16 cellular contexts compared by ENCODE assay signal in the genomic region with DNA sequence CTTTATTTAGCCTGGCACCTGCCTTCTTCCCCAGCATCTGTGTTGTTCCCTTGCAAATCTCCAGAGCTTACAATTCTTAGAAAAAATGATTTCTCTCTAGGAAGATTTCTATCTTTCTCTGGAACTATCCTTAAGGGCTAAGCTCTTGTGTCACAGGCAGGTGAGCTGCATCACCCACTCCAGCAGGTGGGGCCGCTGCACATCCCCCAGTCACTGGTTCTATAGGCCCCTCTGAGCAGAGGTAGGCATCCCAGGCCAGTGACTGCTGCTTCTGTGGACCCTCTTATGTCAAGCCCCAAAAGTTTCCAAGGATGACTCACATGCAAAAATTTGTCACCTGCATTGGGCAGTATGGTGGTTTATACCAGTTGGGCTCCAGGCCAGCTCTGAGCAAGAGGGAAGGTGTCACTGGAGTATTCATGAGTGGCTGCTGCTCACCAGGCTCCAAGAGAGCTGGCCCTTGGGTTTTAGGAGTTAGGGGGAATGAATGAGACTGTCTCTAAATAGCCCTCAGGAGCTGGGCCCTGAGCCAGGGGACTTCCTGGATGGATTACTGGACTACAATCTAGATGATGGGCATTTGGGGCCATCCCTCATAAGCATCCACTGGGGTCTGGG.
A peak's percentile ranks its signal among the peaks of the same experiment; 100 is the strongest.
DNase-seq lines count a peak whose midpoint lies in the region; ATAC-seq, FAIRE-seq and TF ChIP-seq lines count a peak whose summit lies in the region.
"Had no signal": no experiment of that assay in that cellular context is flagged by ENCODE, and none has a peak within 500 bp of the region (broad histone marks: within the 10 kb centered on the region; RNA-seq: fewer than 3 reads in every experiment).

No MANE protein-coding gene starts in this region.

- DNase-seq in stimulated activated CD4-positive, alpha-beta T cell treated with anti-CD3 and anti-CD28 coated beads, Interleukin-4, amount 100 ng/mL, for 1 hour = peak; percentile 5
- DNase-seq in stimulated activated CD4-positive, alpha-beta T cell treated with anti-CD3 and anti-CD28 coated beads, Interleukin-15, amount 100 ng/mL, for 24 hours = no peak
- DNase-seq in PC-3 (peak; percentile 18), keratinocyte (ENCODE audit: low read depth, low spot score) (no peak), SIG-M5 treated with dmso at 0.1 percent for 504 hours (lab: John Stamatoyannopoulos, UW; ENCODE audit: unreplicated experiment) (no peak), RKO (ENCODE audit: low spot score) (no peak), natural killer cell (no peak)
- DNase-seq: activated naive CD4-positive, alpha-beta T cell treated with anti-CD3 and anti-CD28 coated beads, Interleukin-2, amount 50 U/mL, for 16 hours; Kasumi-1; NCI-H2081 treated with DMSO at 0.1 percent for 48 hours; NCI-H774; occipital lobe; SIG-M5; spleen; testis had no signal

- no TSS peak for BruUV-seq in PC-3 (replicated peaks; lab: Mats Ljungman, UMichigan)

- H3K4me3 Mint-ChIP-seq in natural killer cell = no peak overlapping the region
- H3K4me3 Mint-ChIP-seq: mesothelial cell of epicardium had no signal

- H3K27ac ChIP-seq in PC-3 (ENCODE audit: low read length) (no peak overlapping the region), keratinocyte (ENCODE audit: control insufficient read depth, insufficient read depth, low read length) (no peak overlapping the region)
- H3K27ac ChIP-seq: spleen, testis had no signal

- H3K9ac ChIP-seq in PC-3 (ENCODE audit: low read length) (no peak overlapping the region), keratinocyte (ENCODE audit: control insufficient read depth, extremely low read depth, insufficient read depth, low read length) (no peak overlapping the region)

- peaks cover 2 to 4% of the 10 kb centered on the region in 2 donors for H3K9me3 Mint-ChIP-seq in natural killer cell

- no peaks in the 10 kb centered on the region for H3K36me3 ChIP-seq in PC-3 (ENCODE audit: low read depth, low read length)
- no peaks in the 10 kb centered on the region for H3K36me3 ChIP-seq in keratinocyte (ENCODE audit: control insufficient read depth in 2 of 2, extremely low read depth in 1 of 2, insufficient read depth in 2 of 2, low read length in 2 of 2)
- H3K36me3 ChIP-seq: spleen had no signal

- no peaks in the 10 kb centered on the region for H3K27me3 ChIP-seq in PC-3 (ENCODE audit: low read length)
- H3K27me3 ChIP-seq in keratinocyte (ENCODE audit: control insufficient read depth, extremely low read depth, insufficient read depth, low read length) = no peaks in the 10 kb centered on the region
- H3K27me3 ChIP-seq: spleen, testis had no signal

- H3F3A ChIP-seq in PC-3 (ENCODE audit: low read length, unreplicated experiment) = no peaks in the 10 kb centered on the region

- H3K27me3 Mint-ChIP-seq in natural killer cell (ENCODE audit: low read depth in 2 of 2) = peaks cover 13 to 60% of the 10 kb centered on the region in 2 donors

- H3K4me1 ChIP-seq in PC-3 (ENCODE audit: insufficient read depth, low read length) (no peaks in the 10 kb centered on the region), keratinocyte (ENCODE audit: control insufficient read depth, extremely low read depth, insufficient read depth, low read length) (no peaks in the 10 kb centered on the region)
- H3K4me1 ChIP-seq: spleen, testis had no signal

- POLR2A ChIA-PET in PC-3 (lab: Charles Lee; ENCODE audit: unreplicated experiment) = no interaction called here

- H3K9me1 ChIP-seq in keratinocyte (ENCODE audit: control insufficient read depth, extremely low read depth, insufficient read depth, low read length) = no peaks in the 10 kb centered on the region

- dilution Hi-C loops in keratinocyte (cut with MboI; ENCODE audit: extremely low pct_ligation_motif_present, low sequenced_read_pairs) = no loop called here

- intact Hi-C loops in PC-3 (cut with micrococcal nuclease) = no loop called here
- intact Hi-C loops in natural killer cell (cut with micrococcal nuclease) = no loop called here

- H3K36me3 Mint-ChIP-seq in natural killer cell = peaks cover 10% of the 10 kb centered on the region
- H3K36me3 Mint-ChIP-seq: mesothelial cell of epicardium had no signal

- peak; percentile 18; the same call in 1 of the 2 replicates for ATAC-seq in PC-3
- ATAC-seq in natural killer cell = no peak

- H3K4me3 ChIP-seq in PC-3 (ENCODE audit: low read length) (no peak overlapping the region), keratinocyte (ENCODE audit: control insufficient read depth in 2 of 3, extremely low read depth in 1 of 3, insufficient read depth in 2 of 3, low read depth in 1 of 3, low read length in 3 of 3) (no peak overlapping the region)
- H3K4me3 ChIP-seq: spleen, testis had no signal

- FAIRE-seq in keratinocyte (lab: Jason Lieb, UNC) = no peak

- H2AFZ ChIP-seq in PC-3 (ENCODE audit: low read length) (no peak overlapping the region), keratinocyte (ENCODE audit: control insufficient read depth, low read length) (no peak overlapping the region)

- H3K9me3 ChIP-seq in PC-3 (ENCODE audit: low read length) (no peaks in the 10 kb centered on the region), keratinocyte (ENCODE audit: control insufficient read depth, low read depth, low read length) (no peaks in the 10 kb centered on the region)
- H3K9me3 ChIP-seq: testis had no signal

- no peak overlapping the region for H3K27ac Mint-ChIP-seq in natural killer cell
- H3K27ac Mint-ChIP-seq: mesothelial cell of epicardium had no signal

- no peaks in the 10 kb centered on the region for H4K20me1 ChIP-seq in PC-3 (ENCODE audit: low read length)
- no peaks in the 10 kb centered on the region for H4K20me1 ChIP-seq in keratinocyte (ENCODE audit: control insufficient read depth, extremely low read depth, insufficient read depth, low read length)

- peaks cover 20 to 30% of the 10 kb centered on the region in 2 donors for H3K4me1 Mint-ChIP-seq in natural killer cell
- H3K4me1 Mint-ChIP-seq: mesothelial cell of epicardium had no signal

- H3K4me2 ChIP-seq in PC-3 (ENCODE audit: low read length) (no peak overlapping the region), keratinocyte (ENCODE audit: control insufficient read depth, extremely low read depth, insufficient read depth, low read depth, low read length) (no peak overlapping the region)

- no peaks in the 10 kb centered on the region for H3K9me2 ChIP-seq in PC-3 (replicated peaks; ENCODE audit: low read length)

- CTCF ChIA-PET in PC-3 (lab: Charles Lee) = interaction anchor here (0.6 kb wide), 1 partner anchor 216 kb away, joined by 4 read pairs; no protein-coding TSS in a partner anchor

- peak; percentile 60 for TF ChIP-seq CTCF in PC-3 (conservative IDR thresholded peaks at IDR 0.05; ENCODE audit: low read depth, low read length)
- TF ChIP-seq CTCF in keratinocyte (optimal IDR thresholded peaks at IDR 0.05 in 1 of 3, IDR thresholded peaks at IDR 0.05 in 1 of 3, conservative IDR thresholded peaks at IDR 0.05 in 1 of 3; ENCODE audit: extremely low read depth in 1 of 3, insufficient read depth in 2 of 3, low read length in 3 of 3) = peak in 2 of 3 experiments; percentile 18 to 40
- no peak for TF ChIP-seq CTCF in natural killer cell (IDR thresholded peaks at IDR 0.05)

- H3K79me2 ChIP-seq in PC-3 (ENCODE audit: low read length) (no peaks in the 10 kb centered on the region), keratinocyte (ENCODE audit: control insufficient read depth, insufficient read depth, low read length) (no peaks in the 10 kb centered on the region)

Comparison
In these comparisons a context has a peak if more than half of its experiments do, and no peak if none do; other contexts are left out.
1. DNase-seq: peak in stimulated activated CD4-positive, alpha-beta T cell treated with anti-CD3 and anti-CD28 coated beads, Interleukin-4, amount 100 ng/mL, for 1 hour (single experiment) and PC-3 (single experiment); none in stimulated activated CD4-positive, alpha-beta T cell treated with anti-CD3 and anti-CD28 coated beads, Interleukin-15, amount 100 ng/mL, for 24 hours (single experiment), keratinocyte (single experiment), SIG-M5 treated with dmso at 0.1 percent for 504 hours (single experiment), RKO (single experiment) and natural killer cell (single experiment).